ENCODE assay signal across 26 cellular contexts in the genomic region with DNA sequence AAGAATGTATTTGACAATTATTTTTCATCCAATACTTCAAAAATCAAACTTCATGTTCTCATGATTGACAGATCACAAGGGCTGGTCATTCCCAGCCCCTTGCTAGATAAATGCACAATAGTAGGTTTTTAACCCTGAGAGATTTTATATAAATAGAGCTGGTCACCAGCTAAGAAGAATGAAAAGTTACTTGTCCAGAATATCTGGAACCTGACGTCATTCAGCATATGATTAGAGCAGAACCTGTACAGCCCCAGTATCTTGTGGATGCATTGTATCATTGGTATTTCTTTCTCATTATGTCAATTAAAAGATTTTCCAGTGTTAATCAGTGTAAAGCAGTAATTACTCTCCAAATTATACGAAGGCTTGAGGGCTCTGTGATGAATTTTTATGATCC.
"Had no signal": no experiment of that assay in that cellular context is flagged by ENCODE, and none has a peak within 500 bp of the region (broad histone marks: within the 10 kb centered on the region; RNA-seq: fewer than 3 reads in every experiment).

No MANE protein-coding gene starts in this region.

- H3K4me2 ChIP-seq: smooth muscle cell had no signal

- H3K9me3 ChIP-seq: esophagus squamous epithelium, lower lobe of right lung, neutrophil, pancreas, stomach, thyroid gland, vagina had no signal

- H3K27me3 ChIP-seq: esophagus squamous epithelium, neutrophil, pancreas, stomach, thyroid gland, vagina had no signal

- DNase-seq: dermis blood vessel endothelial cell; effector memory CD4-positive, alpha-beta T cell; erythroblast; esophagus squamous epithelium; hypothalamus; immature natural killer cell; islet precursor cell; kidney glomerular epithelial cell; left ventricle myocardium superior; lower lobe of right lung; pancreas; retina; stimulated activated CD4-positive, alpha-beta T cell treated with anti-CD3 and anti-CD28 coated beads, Interleukin-12 subunit alpha, Interleukin-12 subunit beta, amount 100 ng/mL, for 4 hours; stimulated activated CD4-positive, alpha-beta T cell treated with anti-CD3 and anti-CD28 coated beads, Interleukin-1b, Interleukin-23, amount 100 ng/mL, for 48 hours; stimulated activated CD4-positive, alpha-beta T cell treated with anti-CD3 and anti-CD28 coated beads, Interleukin-4, amount 100 ng/mL, for 24 hours; stimulated activated naive CD4-positive, alpha-beta T cell treated with Interleukin-2 at 50 U/mL for 16 hours; stomach; thyroid gland had no signal

- H3K36me3 ChIP-seq: esophagus squamous epithelium, lower lobe of right lung, neutrophil, pancreas, stomach, thyroid gland, vagina had no signal

- H3K4me3 ChIP-seq: coronary artery, esophagus squamous epithelium, lower lobe of right lung, pancreas, smooth muscle cell, stomach, thyroid gland, vagina had no signal

- H3K27ac ChIP-seq: coronary artery, esophagus squamous epithelium, lower lobe of right lung, neutrophil, pancreas, stomach, thyroid gland, vagina had no signal

- FAIRE-seq: endothelial cell of umbilical vein, frontal cortex, pancreas had no signal

- H3K4me1 ChIP-seq: esophagus squamous epithelium, lower lobe of right lung, pancreas, stomach, thyroid gland, vagina had no signal

- ATAC-seq: lower lobe of right lung; natural killer cell treated with Interleukin-12 subunit alpha and Interleukin-12 subunit beta and Interleukin-15 and Interleukin-18, amount 100 ng/mL, for 72 hours; stimulated activated effector memory CD8-positive, alpha-beta T cell treated with anti-CD3 and anti-CD28 coated beads, Interleukin-12 subunit alpha, Interleukin-12 subunit beta, amount 100 ng/mL, for 72 hours had no signal
